13 cellular contexts compared by ENCODE assay signal in genomic region chr1:183870351-183871077, GRCh38.
DNase-seq lines count a peak whose midpoint lies in the region; ATAC-seq and TF ChIP-seq lines count a peak whose summit lies in the region.
"Had no signal": no experiment of that assay in that cellular context is flagged by ENCODE, and none has a peak within 500 bp of the region (broad histone marks: within the 10 kb centered on the region; RNA-seq: fewer than 3 reads in every experiment).

No MANE protein-coding gene starts in this region.

- H3K4me1 Mint-ChIP-seq in neural crest cell: peaks cover 42% of the 10 kb centered on the region

- H3K27ac Mint-ChIP-seq in neural crest cell (ENCODE audit: unreplicated experiment): peak overlapping the region; percentile 98
- H3K27ac Mint-ChIP-seq: activated naive CD8-positive, alpha-beta T cell treated with anti-CD3 and anti-CD28 coated beads for 36 hours had no signal

- peaks cover 8% of the 10 kb centered on the region for H3K36me3 Mint-ChIP-seq in neural crest cell (ENCODE audit: low read depth)

- H2AFZ ChIP-seq in ACC112 (ENCODE audit: low read length, unreplicated experiment): no peak overlapping the region

- H3K27me3 ChIP-seq in ACC112 (ENCODE audit: insufficient read depth, low read length) (no peaks in the 10 kb centered on the region), SJSA1 (replicated peaks) (no peaks in the 10 kb centered on the region)

- H3K4me3 ChIP-seq in ACC112 (ENCODE audit: low read depth, low read length) (peak overlapping the region; percentile 8), SJSA1 (no peak overlapping the region)

- peaks cover 2% of the 10 kb centered on the region for H3K79me2 ChIP-seq in ACC112 (ENCODE audit: control insufficient read depth, insufficient read depth, low read length, unreplicated experiment)

- H3K4me1 ChIP-seq in ACC112 (ENCODE audit: control insufficient read depth, insufficient read depth, low read length, unreplicated experiment): peaks cover 35% of the 10 kb centered on the region
- H3K4me1 ChIP-seq in SJSA1 (replicated peaks): peaks cover 34% of the 10 kb centered on the region

- peaks cover 2% of the 10 kb centered on the region for H3K9me3 Mint-ChIP-seq in neural crest cell
- H3K9me3 Mint-ChIP-seq: activated naive CD8-positive, alpha-beta T cell treated with anti-CD3 and anti-CD28 coated beads for 36 hours had no signal

- ATAC-seq in GM18873 (IDR thresholded peaks at IDR 0.05; ENCODE audit: low FRiP score, unreplicated experiment) (no peak), HG03521 (IDR thresholded peaks at IDR 0.05; ENCODE audit: unreplicated experiment) (no peak)
- ATAC-seq: stimulated activated naive CD8-positive, alpha-beta T cell treated with anti-CD3 and anti-CD28 coated beads, Interleukin-15, Interleukin-2, amounts not matched to agents 100 U/mL and 50 U/mL, for 24 hours had no signal

- no peaks in the 10 kb centered on the region for H3K9me3 ChIP-seq in SJSA1 (replicated peaks)

- no peak overlapping the region for H3K4me3 Mint-ChIP-seq in neural crest cell
- H3K4me3 Mint-ChIP-seq: activated naive CD8-positive, alpha-beta T cell treated with anti-CD3 and anti-CD28 coated beads for 36 hours had no signal

- H3K36me3 ChIP-seq in ACC112 (ENCODE audit: insufficient read depth, low read length): no peaks in the 10 kb centered on the region
- no peaks in the 10 kb centered on the region for H3K36me3 ChIP-seq in SJSA1

- DNase-seq in SJSA1 (ENCODE audit: low read depth in 1 of 2, low spot score in 2 of 2) (no peak), fibroblast of peridontal ligament (ENCODE audit: extremely low read depth) (peak; percentile 47), neural crest cell (ENCODE audit: low read depth, low spot score) (no peak), NCI-H2227 (lab: John Stamatoyannopoulos, UW; ENCODE audit: unreplicated experiment) (no peak), GM10266 (ENCODE audit: extremely low spot score) (no peak)
- DNase-seq: activated naive CD8-positive, alpha-beta T cell treated with anti-CD3 and anti-CD28 coated beads for 36 hours; AML-193; NCI-H526 treated with DMSO at 0.1 percent for 48 hours; retina; stimulated activated naive CD8-positive, alpha-beta T cell treated with anti-CD3 and anti-CD28 coated beads, Interleukin-15, Interleukin-2, amounts not matched to agents 100 U/mL and 50 U/mL, for 24 hours had no signal

- H3K27ac ChIP-seq in ACC112 (ENCODE audit: low read depth, low read length) (peak overlapping the region; percentile 81), SJSA1 (peak overlapping the region; percentile 77)

- TF ChIP-seq CTCF in neural crest cell (conservative IDR thresholded peaks at IDR 0.05) (no peak), GM10266 (IDR thresholded peaks at IDR 0.05; ENCODE audit: control insufficient read depth, insufficient read depth, low read depth, missing control alignments) (no peak)

- H3K27me3 Mint-ChIP-seq in neural crest cell (ENCODE audit: low read depth): peaks cover 12% of the 10 kb centered on the region
- H3K27me3 Mint-ChIP-seq: activated naive CD8-positive, alpha-beta T cell treated with anti-CD3 and anti-CD28 coated beads for 36 hours had no signal
